13 cellular contexts compared by ENCODE assay signal in genomic region chr1:6101826-6102225, GRCh38.
"Had no signal": no experiment of that assay in that cellular context is flagged by ENCODE, and none has a peak within 500 bp of the region (broad histone marks: within the 10 kb centered on the region; RNA-seq: fewer than 3 reads in every experiment).

No MANE protein-coding gene starts in this region.

- H3K4me1 ChIP-seq: pancreas, transverse colon had no signal

- ATAC-seq: activated CD4-positive, CD25-positive, alpha-beta regulatory T cell treated with anti-CD3 and anti-CD28 coated beads, Interleukin-2, amount 50 U/mL, for 24 hours; heart left ventricle; left colon; pancreas had no signal

- DNase-seq: activated gamma-delta T cell; activated T-cell treated with anti-CD3 and anti-CD28 coated beads, Interleukin-2, amount 50 U/mL, for 4 hours; dermis blood vessel endothelial cell; immature natural killer cell; left colon; midbrain; stimulated activated naive B cell treated with anti-CD40 and anti-IgM and Interleukin-4, amounts not matched to agents 10 μg/mL and 1 μg/mL and 100 μg/mL, for 72 hours; substantia nigra; transverse colon had no signal

- H3K27me3 ChIP-seq: pancreas had no signal

- H3K4me3 Mint-ChIP-seq: activated T-cell treated with anti-CD3 and anti-CD28 coated beads, Interleukin-2, amount 50 U/mL, for 4 hours; immature natural killer cell; stimulated activated naive B cell treated with anti-CD40 and anti-IgM and Interleukin-4, amounts not matched to agents 10 μg/mL and 1 μg/mL and 100 μg/mL, for 72 hours had no signal

- H3K9me3 ChIP-seq: heart left ventricle, pancreas, transverse colon had no signal

- H3K27ac ChIP-seq: epithelial cell of prostate, heart left ventricle, pancreas, transverse colon had no signal

- H3K36me3 ChIP-seq: pancreas, transverse colon had no signal

- H3K9me3 Mint-ChIP-seq: activated T-cell treated with anti-CD3 and anti-CD28 coated beads, Interleukin-2, amount 50 U/mL, for 4 hours; immature natural killer cell; stimulated activated naive B cell treated with anti-CD40 and anti-IgM and Interleukin-4, amounts not matched to agents 10 μg/mL and 1 μg/mL and 100 μg/mL, for 72 hours had no signal

- H3K4me3 ChIP-seq: heart left ventricle, pancreas, transverse colon had no signal
